1 cellular context compared by ENCODE assay signal in genomic region chr15:42576776-42577175, GRCh38.
TF ChIP-seq lines count a peak whose summit lies in the region.

No MANE protein-coding gene starts in this region.

TF ChIP-seq in GM23338, 12 proteins besides CTCF, POLR2A, EP300 and RAD21 (continued from another document):
- TF ChIP-seq ZNF462 (CRISPR knock-in tag; IDR thresholded peaks at IDR 0.05) (no peak), ETS1 (IDR thresholded peaks at IDR 0.05) (no peak), ZNF114 (CRISPR knock-in tag; IDR thresholded peaks at IDR 0.05) (no peak)
